26 cellular contexts compared by ENCODE assay signal in the genomic region with DNA sequence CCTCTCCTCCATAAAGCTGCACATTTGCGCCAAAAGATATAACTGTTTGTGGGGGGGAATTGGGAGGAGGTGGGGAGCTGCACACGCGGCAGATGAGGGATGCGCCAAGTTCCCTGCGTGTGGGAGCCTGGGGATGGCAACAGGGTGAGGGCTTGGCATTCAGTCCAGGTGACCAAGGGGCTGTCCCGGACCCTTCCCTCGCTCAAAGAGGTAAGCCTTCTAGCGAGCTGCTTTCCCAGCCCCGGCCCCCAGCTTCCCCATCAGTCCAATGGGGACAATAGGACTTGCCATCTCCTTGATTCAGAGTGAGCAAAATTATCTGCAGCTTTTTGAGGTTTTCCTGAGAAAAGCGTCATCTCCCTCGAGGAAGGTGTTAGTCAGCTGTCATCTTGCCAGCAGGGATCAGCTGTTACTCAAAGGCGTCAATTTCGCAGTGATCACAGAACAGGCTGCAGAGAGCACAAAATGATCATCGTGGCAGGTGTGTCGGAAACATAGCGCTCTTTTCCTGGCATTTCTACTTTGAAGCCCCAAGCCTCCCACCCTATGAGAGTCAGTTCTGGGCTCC. TPM values are rescaled to one million over a fixed set of nuclear protein-coding genes. Genes with fewer than 3 reads are reported as not detected.
DNase-seq lines count a peak whose midpoint lies in the region; ATAC-seq and FAIRE-seq lines count a peak whose summit lies in the region.
"Had no signal": no experiment of that assay in that cellular context is flagged by ENCODE, and none has a peak within 500 bp of the region (broad histone marks: within the 10 kb centered on the region; RNA-seq: fewer than 3 reads in every experiment).

No MANE protein-coding gene starts in this region.

- peaks cover 4% of the 10 kb centered on the region for H3K9me3 Mint-ChIP-seq in activated T-cell treated with anti-CD3 and anti-CD28 coated beads, Interleukin-2, amount 50 U/mL, for 24 hours
- H3K9me3 Mint-ChIP-seq in activated naive CD8-positive, alpha-beta T cell treated with anti-CD3 and anti-CD28 coated beads, Interleukin-2, amount 50 U/mL, for 24 hours = no peaks in the 10 kb centered on the region
- H3K9me3 Mint-ChIP-seq: CD8-positive, alpha-beta T cell; stimulated activated naive CD8-positive, alpha-beta T cell treated with anti-CD3 and anti-CD28 coated beads, Interleukin-15, Interleukin-2, amounts not matched to agents 100 ng/mL and 50 ng/mL, for 24 hours had no signal

- no peak overlapping the region for H2BK5ac ChIP-seq in neuronal stem cell (ENCODE audit: low read length)

- no peaks in the 10 kb centered on the region for H3K36me3 ChIP-seq in neuronal stem cell (replicated peaks in 1 of 2; ENCODE audit: control insufficient read depth in 2 of 2, insufficient read depth in 2 of 2, low read length in 2 of 2)
- H3K36me3 ChIP-seq: HAP-1, WERI-Rb-1 had no signal

- H3K27ac ChIP-seq in neuronal stem cell (replicated peaks; ENCODE audit: low read length) = no peak overlapping the region
- H3K27ac ChIP-seq: body of pancreas, HL-60, WERI-Rb-1 had no signal

- H3K27ac Mint-ChIP-seq in activated T-cell treated with anti-CD3 and anti-CD28 coated beads, Interleukin-2, amount 50 U/mL, for 24 hours = peak overlapping the region; percentile 52
- H3K27ac Mint-ChIP-seq in activated naive CD8-positive, alpha-beta T cell treated with anti-CD3 and anti-CD28 coated beads, Interleukin-2, amount 50 U/mL, for 24 hours = no peak overlapping the region
- H3K27ac Mint-ChIP-seq: IgD-negative memory B cell; stimulated activated naive CD8-positive, alpha-beta T cell treated with anti-CD3 and anti-CD28 coated beads, Interleukin-15, Interleukin-2, amounts not matched to agents 100 ng/mL and 50 ng/mL, for 24 hours had no signal

- DNase-seq in activated T-cell treated with anti-CD3 and anti-CD28 coated beads, Interleukin-2, amount 50 U/mL, for 24 hours = no peak
- no peak for DNase-seq in activated T-cell treated with anti-CD3 and anti-CD28 coated beads, Interleukin-2, amount 50 U/mL, for 1 hour
- DNase-seq in HTR-8/SVneo (ENCODE audit: insufficient read length, low spot score) (no peak), neuronal stem cell (ENCODE audit: low spot score) (no peak), NAMALWA (ENCODE audit: low spot score) (no peak), NOMO-1 (lab: John Stamatoyannopoulos, UW; ENCODE audit: unreplicated experiment in 2 of 2) (no peak)
- DNase-seq in activated naive CD8-positive, alpha-beta T cell treated with anti-CD3 and anti-CD28 coated beads, Interleukin-2, amount 50 U/mL, for 24 hours = peak; percentile 30
- DNase-seq: activated naive CD4-positive, alpha-beta T cell treated with anti-CD3 and anti-CD28 coated beads, Interleukin-2, amount 50 U/mL, for 16 hours; body of pancreas; DMS79; foreskin melanocyte; left cardiac atrium; MV-4-11; NCI-H1930; NCI-H446; trophoblast cell; WERI-Rb-1 had no signal

- FAIRE-seq in HTR-8/SVneo (lab: Jason Lieb, UNC) = peak; percentile 93
- FAIRE-seq: GM18507 had no signal

- H3K9me3 ChIP-seq in neuronal stem cell (replicated peaks in 1 of 2; ENCODE audit: control insufficient read depth in 2 of 2, insufficient read depth in 1 of 2, low read depth in 1 of 2, low read length in 2 of 2) = peaks cover 0 to 2% of the 10 kb centered on the region in 2 donors
- H3K9me3 ChIP-seq: body of pancreas, HAP-1 had no signal

- H3K18ac ChIP-seq in neuronal stem cell (ENCODE audit: low read length) = peak overlapping the region; percentile 44

- no peak overlapping the region for H4K8ac ChIP-seq in neuronal stem cell (ENCODE audit: low read depth, low read length)

- H3K4me2 ChIP-seq in neuronal stem cell (ENCODE audit: insufficient read depth, low read length, poor library complexity, severe bottlenecking) = no peak overlapping the region

- no peak overlapping the region for H3K9ac ChIP-seq in neuronal stem cell (ENCODE audit: low read depth, low read length, poor library complexity)

- peak; percentile 43 for ATAC-seq in activated naive CD8-positive, alpha-beta T cell treated with anti-CD3 and anti-CD28 coated beads, Interleukin-2, amount 50 U/mL, for 24 hours
- no peak for ATAC-seq in HG03469 (IDR thresholded peaks at IDR 0.05; ENCODE audit: unreplicated experiment)
- ATAC-seq: body of pancreas; CD8-positive, alpha-beta T cell; left cardiac atrium; Right ventricle myocardium inferior had no signal

- peaks cover 63% of the 10 kb centered on the region for H3K4me1 Mint-ChIP-seq in activated T-cell treated with anti-CD3 and anti-CD28 coated beads, Interleukin-2, amount 50 U/mL, for 24 hours (ENCODE audit: low read depth)
- H3K4me1 Mint-ChIP-seq in activated naive CD8-positive, alpha-beta T cell treated with anti-CD3 and anti-CD28 coated beads, Interleukin-2, amount 50 U/mL, for 24 hours = peaks cover 55% of the 10 kb centered on the region

- H3K4me3 Mint-ChIP-seq in activated T-cell treated with anti-CD3 and anti-CD28 coated beads, Interleukin-2, amount 50 U/mL, for 24 hours = no peak overlapping the region
- no peak overlapping the region for H3K4me3 Mint-ChIP-seq in activated naive CD8-positive, alpha-beta T cell treated with anti-CD3 and anti-CD28 coated beads, Interleukin-2, amount 50 U/mL, for 24 hours
- H3K4me3 Mint-ChIP-seq: CD8-positive, alpha-beta T cell; stimulated activated naive CD8-positive, alpha-beta T cell treated with anti-CD3 and anti-CD28 coated beads, Interleukin-15, Interleukin-2, amounts not matched to agents 100 ng/mL and 50 ng/mL, for 24 hours had no signal

- no peak overlapping the region for H3K23ac ChIP-seq in neuronal stem cell (ENCODE audit: low read depth, low read length, poor library complexity)

- no peak overlapping the region for H2AFZ ChIP-seq in neuronal stem cell (ENCODE audit: low read length)

- peak overlapping the region; percentile 22 for H2AK5ac ChIP-seq in neuronal stem cell (ENCODE audit: low read depth, low read length)

- H3K27me3 Mint-ChIP-seq in activated T-cell treated with anti-CD3 and anti-CD28 coated beads, Interleukin-2, amount 50 U/mL, for 24 hours = no peaks in the 10 kb centered on the region
- H3K27me3 Mint-ChIP-seq in activated naive CD8-positive, alpha-beta T cell treated with anti-CD3 and anti-CD28 coated beads, Interleukin-2, amount 50 U/mL, for 24 hours = no peaks in the 10 kb centered on the region
- H3K27me3 Mint-ChIP-seq: IgD-negative memory B cell; stimulated activated naive CD8-positive, alpha-beta T cell treated with anti-CD3 and anti-CD28 coated beads, Interleukin-15, Interleukin-2, amounts not matched to agents 100 ng/mL and 50 ng/mL, for 24 hours had no signal

- no peak overlapping the region for H2BK120ac ChIP-seq in neuronal stem cell (ENCODE audit: low read depth, low read length)

- H3K14ac ChIP-seq in neuronal stem cell (ENCODE audit: low read length) = no peak overlapping the region

- H3K79me1 ChIP-seq in neuronal stem cell (ENCODE audit: low read depth, low read length) = no peaks in the 10 kb centered on the region

- no peak overlapping the region for H2BK12ac ChIP-seq in neuronal stem cell (ENCODE audit: low read length)

- no peak overlapping the region for H3K4me3 ChIP-seq in neuronal stem cell (ENCODE audit: low read length in 2 of 2)
- H3K4me3 ChIP-seq: body of pancreas, HAP-1 had no signal

- no peak overlapping the region for H2BK15ac ChIP-seq in neuronal stem cell (ENCODE audit: low read length)

- peaks cover 0 to 12% (median 0%) of the 10 kb centered on the region in 3 experiments for H3K27me3 ChIP-seq in neuronal stem cell (ENCODE audit: control insufficient read depth in 3 of 3, insufficient read depth in 3 of 3, low read depth in 1 of 3, low read length in 3 of 3)
- H3K27me3 ChIP-seq: body of pancreas had no signal

- H3K36me3 Mint-ChIP-seq in activated T-cell treated with anti-CD3 and anti-CD28 coated beads, Interleukin-2, amount 50 U/mL, for 24 hours (ENCODE audit: low read depth) = peaks cover 34% of the 10 kb centered on the region
- H3K36me3 Mint-ChIP-seq in activated naive CD8-positive, alpha-beta T cell treated with anti-CD3 and anti-CD28 coated beads, Interleukin-2, amount 50 U/mL, for 24 hours (ENCODE audit: low read depth) = peaks cover 24% of the 10 kb centered on the region

- H4K91ac ChIP-seq in neuronal stem cell (ENCODE audit: low read depth, low read length, poor library complexity) = no peak overlapping the region

- no peak overlapping the region for H3K4ac ChIP-seq in neuronal stem cell (ENCODE audit: low read length)

- peaks cover 0 to 9% of the 10 kb centered on the region in 2 donors for H3K4me1 ChIP-seq in neuronal stem cell (ENCODE audit: control insufficient read depth in 2 of 2, insufficient read depth in 1 of 2, low read depth in 1 of 2, low read length in 2 of 2)
- H3K4me1 ChIP-seq: body of pancreas, HAP-1 had no signal

- WGBS in neuronal stem cell (ENCODE audit: extremely low coverage in 2 of 2, insufficient read length in 2 of 2, insufficient replicate concordance in 1 of 2), 2 donors = no CpG with 5 or more reads among the region's 16 CpGs

RNA-seq across cellular contexts. Expression of a gene that starts 21.3 kb away (rescaled TPM):
- not detected for polyA plus RNA-seq in neuronal stem cell (2013, experiment 1 of 2)
- not detected for polyA plus RNA-seq in neuronal stem cell (2013, experiment 2 of 2)
- polyA plus RNA-seq: AG04450 had no signal
